1 cellular context compared by ENCODE assay signal in the genomic region with DNA sequence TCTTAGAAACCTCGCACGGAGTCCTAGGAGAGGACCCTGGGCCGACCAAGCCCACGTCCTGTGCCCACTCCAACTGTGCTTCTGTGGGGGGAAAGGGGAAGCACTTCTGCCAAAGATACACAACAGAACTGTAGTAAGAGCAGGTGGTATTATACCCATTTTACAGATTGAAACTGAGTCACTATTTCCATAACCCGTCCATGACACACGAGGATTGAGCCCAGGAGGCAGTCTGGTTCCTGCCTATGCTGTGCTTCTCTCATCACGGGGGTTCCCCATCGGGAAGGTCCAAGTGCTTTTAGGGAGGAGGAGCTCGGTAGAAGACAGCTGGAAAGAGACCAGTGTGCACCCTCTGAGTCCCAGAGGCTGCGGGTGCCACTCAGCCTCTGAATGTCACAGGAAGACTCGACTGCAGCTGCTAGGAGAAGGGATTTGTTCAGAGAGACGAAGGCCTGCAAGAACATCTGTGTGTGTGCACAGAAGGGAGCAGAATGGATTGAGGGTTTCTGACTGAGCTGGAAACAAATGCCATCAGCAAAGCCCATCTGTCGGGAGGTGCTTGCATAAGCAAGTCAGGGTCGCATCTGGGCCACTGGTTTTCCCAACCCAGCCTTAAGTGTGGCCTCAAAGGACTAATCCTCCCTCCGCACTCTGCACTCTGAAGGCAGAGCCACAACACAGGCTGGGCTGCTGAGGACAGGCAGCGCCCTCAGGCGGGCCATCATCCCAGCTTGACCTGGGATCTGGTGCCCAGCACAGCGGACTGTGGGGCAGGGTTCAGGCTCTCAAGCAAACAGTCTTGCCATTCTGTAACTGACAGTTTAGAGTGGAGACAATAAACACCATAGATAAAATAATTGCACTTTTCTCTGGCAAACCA.
TF ChIP-seq lines count a peak whose summit lies in the region.

No MANE protein-coding gene starts in this region.

TF ChIP-seq in HepG2, 621 proteins besides CTCF, POLR2A, EP300 and RAD21 (continued from another document and continues in another):
- peak; percentile 72; the same call in 1 of the 2 replicates for TF ChIP-seq ZNF788 (CRISPR knock-in tag; IDR thresholded peaks at IDR 0.05; ENCODE audit: borderline replicate concordance)
- no peak; the same call in 1 of the 2 replicates for TF ChIP-seq ZBTB7B (CRISPR knock-in tag; IDR thresholded peaks at IDR 0.05)
- no peak for TF ChIP-seq PRPF4 (IDR thresholded peaks at IDR 0.05; ENCODE audit: low read depth, low read length, poor library complexity, severe bottlenecking)
- TF ChIP-seq, protein P1, sequence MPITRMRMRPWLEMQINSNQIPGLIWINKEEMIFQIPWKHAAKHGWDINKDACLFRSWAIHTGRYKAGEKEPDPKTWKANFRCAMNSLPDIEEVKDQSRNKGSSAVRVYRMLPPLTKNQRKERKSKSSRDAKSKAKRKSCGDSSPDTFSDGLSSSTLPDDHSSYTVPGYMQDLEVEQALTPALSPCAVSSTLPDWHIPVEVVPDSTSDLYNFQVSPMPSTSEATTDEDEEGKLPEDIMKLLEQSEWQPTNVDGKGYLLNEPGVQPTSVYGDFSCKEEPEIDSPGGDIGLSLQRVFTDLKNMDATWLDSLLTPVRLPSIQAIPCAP (CRISPR knock-in tag; IDR thresholded peaks at IDR 0.05; ENCODE audit: low read depth) = no peak
- no peak for TF ChIP-seq SALL2 (CRISPR knock-in tag; IDR thresholded peaks at IDR 0.05)
- TF ChIP-seq LCORL (IDR thresholded peaks at IDR 0.05) = no peak
- TF ChIP-seq LCORL (CRISPR knock-in tag; IDR thresholded peaks at IDR 0.05) = peak; percentile 69; the same call in 1 of the 2 replicates
- TF ChIP-seq RARA (CRISPR knock-in tag; IDR thresholded peaks at IDR 0.05) = peak; percentile 48
- TF ChIP-seq ZFP90 (CRISPR knock-in tag; IDR thresholded peaks at IDR 0.05; ENCODE audit: borderline replicate concordance) = peak; percentile 8; the same call in 1 of the 2 replicates
- TF ChIP-seq EZH2 (conservative IDR thresholded peaks at IDR 0.05; ENCODE audit: low read depth, low read length) = no peak
- TF ChIP-seq, protein P2, sequence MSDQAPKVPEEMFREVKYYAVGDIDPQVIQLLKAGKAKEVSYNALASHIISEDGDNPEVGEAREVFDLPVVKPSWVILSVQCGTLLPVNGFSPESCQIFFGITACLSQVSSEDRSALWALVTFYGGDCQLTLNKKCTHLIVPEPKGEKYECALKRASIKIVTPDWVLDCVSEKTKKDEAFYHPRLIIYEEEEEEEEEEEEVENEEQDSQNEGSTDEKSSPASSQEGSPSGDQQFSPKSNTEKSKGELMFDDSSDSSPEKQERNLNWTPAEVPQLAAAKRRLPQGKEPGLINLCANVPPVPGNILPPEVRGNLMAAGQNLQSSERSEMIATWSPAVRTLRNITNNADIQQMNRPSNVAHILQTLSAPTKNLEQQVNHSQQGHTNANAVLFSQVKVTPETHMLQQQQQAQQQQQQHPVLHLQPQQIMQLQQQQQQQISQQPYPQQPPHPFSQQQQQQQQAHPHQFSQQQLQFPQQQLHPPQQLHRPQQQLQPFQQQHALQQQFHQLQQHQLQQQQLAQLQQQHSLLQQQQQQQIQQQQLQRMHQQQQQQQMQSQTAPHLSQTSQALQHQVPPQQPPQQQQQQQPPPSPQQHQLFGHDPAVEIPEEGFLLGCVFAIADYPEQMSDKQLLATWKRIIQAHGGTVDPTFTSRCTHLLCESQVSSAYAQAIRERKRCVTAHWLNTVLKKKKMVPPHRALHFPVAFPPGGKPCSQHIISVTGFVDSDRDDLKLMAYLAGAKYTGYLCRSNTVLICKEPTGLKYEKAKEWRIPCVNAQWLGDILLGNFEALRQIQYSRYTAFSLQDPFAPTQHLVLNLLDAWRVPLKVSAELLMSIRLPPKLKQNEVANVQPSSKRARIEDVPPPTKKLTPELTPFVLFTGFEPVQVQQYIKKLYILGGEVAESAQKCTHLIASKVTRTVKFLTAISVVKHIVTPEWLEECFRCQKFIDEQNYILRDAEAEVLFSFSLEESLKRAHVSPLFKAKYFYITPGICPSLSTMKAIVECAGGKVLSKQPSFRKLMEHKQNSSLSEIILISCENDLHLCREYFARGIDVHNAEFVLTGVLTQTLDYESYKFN (CRISPR knock-in tag; conservative IDR thresholded peaks at IDR 0.05) = peak; percentile 53; the same call in 1 of the 2 replicates
- 0 out of 2 replicates have a peak, but pooled peaks have one; percentile 26 for TF ChIP-seq MEIS2 (CRISPR knock-in tag; IDR thresholded peaks at IDR 0.05)
- no peak for TF ChIP-seq DNMT3B (CRISPR knock-in tag; conservative IDR thresholded peaks at IDR 0.05)
- TF ChIP-seq, protein P3, sequence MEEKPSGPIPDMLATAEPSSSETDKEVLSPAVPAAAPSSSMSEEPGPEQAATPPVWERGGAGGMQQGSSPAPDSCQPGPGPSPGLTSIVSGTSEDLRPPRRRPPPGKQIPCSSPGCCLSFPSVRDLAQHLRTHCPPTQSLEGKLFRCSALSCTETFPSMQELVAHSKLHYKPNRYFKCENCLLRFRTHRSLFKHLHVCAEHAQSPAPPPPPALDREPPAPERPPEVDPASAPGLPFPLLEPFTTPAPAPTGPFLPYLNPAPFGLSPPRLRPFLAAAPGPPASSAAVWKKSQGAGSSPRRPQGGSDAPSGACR (CRISPR knock-in tag; IDR thresholded peaks at IDR 0.05) = peak; percentile 58; the same call in 1 of the 2 replicates
- no peak for TF ChIP-seq CBX1 (IDR thresholded peaks at IDR 0.05; ENCODE audit: low read depth)
- TF ChIP-seq PPARG (CRISPR knock-in tag; conservative IDR thresholded peaks at IDR 0.05) = peak; percentile 78
- 0 out of 2 replicates have a peak, but pooled peaks have one; percentile 38 for TF ChIP-seq FOXK1 (CRISPR knock-in tag; IDR thresholded peaks at IDR 0.05; ENCODE audit: borderline replicate concordance, low read depth)
- peak; percentile 60; the same call in 1 of the 2 replicates for TF ChIP-seq HDAC2 (CRISPR knock-in tag; IDR thresholded peaks at IDR 0.05)
- TF ChIP-seq, protein P4, sequence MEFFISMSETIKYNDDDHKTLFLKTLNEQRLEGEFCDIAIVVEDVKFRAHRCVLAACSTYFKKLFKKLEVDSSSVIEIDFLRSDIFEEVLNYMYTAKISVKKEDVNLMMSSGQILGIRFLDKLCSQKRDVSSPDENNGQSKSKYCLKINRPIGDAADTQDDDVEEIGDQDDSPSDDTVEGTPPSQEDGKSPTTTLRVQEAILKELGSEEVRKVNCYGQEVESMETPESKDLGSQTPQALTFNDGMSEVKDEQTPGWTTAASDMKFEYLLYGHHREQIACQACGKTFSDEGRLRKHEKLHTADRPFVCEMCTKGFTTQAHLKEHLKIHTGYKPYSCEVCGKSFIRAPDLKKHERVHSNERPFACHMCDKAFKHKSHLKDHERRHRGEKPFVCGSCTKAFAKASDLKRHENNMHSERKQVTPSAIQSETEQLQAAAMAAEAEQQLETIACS (CRISPR knock-in tag; IDR thresholded peaks at IDR 0.05) = no peak
- no peak for TF ChIP-seq ZNF44 (CRISPR knock-in tag; IDR thresholded peaks at IDR 0.05)
- no peak for TF ChIP-seq MAFK (conservative IDR thresholded peaks at IDR 0.05 in 1 of 2, IDR thresholded peaks at IDR 0.05 in 1 of 2; ENCODE audit: low read length in 2 of 2)
- no peak for TF ChIP-seq TCF7L2 (IDR thresholded peaks at IDR 0.05; ENCODE audit: low read depth, low read length)
- no peak for TF ChIP-seq SP2 (CRISPR knock-in tag; IDR thresholded peaks at IDR 0.05)
- TF ChIP-seq, protein P5, sequence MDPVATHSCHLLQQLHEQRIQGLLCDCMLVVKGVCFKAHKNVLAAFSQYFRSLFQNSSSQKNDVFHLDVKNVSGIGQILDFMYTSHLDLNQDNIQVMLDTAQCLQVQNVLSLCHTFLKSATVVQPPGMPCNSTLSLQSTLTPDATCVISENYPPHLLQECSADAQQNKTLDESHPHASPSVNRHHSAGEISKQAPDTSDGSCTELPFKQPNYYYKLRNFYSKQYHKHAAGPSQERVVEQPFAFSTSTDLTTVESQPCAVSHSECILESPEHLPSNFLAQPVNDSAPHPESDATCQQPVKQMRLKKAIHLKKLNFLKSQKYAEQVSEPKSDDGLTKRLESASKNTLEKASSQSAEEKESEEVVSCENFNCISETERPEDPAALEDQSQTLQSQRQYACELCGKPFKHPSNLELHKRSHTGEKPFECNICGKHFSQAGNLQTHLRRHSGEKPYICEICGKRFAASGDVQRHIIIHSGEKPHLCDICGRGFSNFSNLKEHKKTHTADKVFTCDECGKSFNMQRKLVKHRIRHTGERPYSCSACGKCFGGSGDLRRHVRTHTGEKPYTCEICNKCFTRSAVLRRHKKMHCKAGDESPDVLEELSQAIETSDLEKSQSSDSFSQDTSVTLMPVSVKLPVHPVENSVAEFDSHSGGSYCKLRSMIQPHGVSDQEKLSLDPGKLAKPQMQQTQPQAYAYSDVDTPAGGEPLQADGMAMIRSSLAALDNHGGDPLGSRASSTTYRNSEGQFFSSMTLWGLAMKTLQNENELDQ (CRISPR knock-in tag; IDR thresholded peaks at IDR 0.05; ENCODE audit: borderline replicate concordance) = no peak
- no peak for TF ChIP-seq NAIF1 (CRISPR knock-in tag; IDR thresholded peaks at IDR 0.05; ENCODE audit: borderline replicate concordance)
- TF ChIP-seq TEAD3 (CRISPR knock-in tag; optimal IDR thresholded peaks at IDR 0.05; ENCODE audit: borderline replicate concordance) = peak; percentile 39
- no peak for TF ChIP-seq SMARCE1 (IDR thresholded peaks at IDR 0.05; ENCODE audit: borderline replicate concordance)
- no peak for TF ChIP-seq ZNF337 (CRISPR knock-in tag; IDR thresholded peaks at IDR 0.05; ENCODE audit: borderline replicate concordance, low read depth)
- TF ChIP-seq FOSL2 (CRISPR knock-in tag; IDR thresholded peaks at IDR 0.05) = peak; percentile 17; the same call in 1 of the 2 replicates
- no peak for TF ChIP-seq ASH2L (IDR thresholded peaks at IDR 0.05; ENCODE audit: insufficient read length, low read depth, low read length)
- TF ChIP-seq ATRX (CRISPR knock-in tag; IDR thresholded peaks at IDR 0.05; ENCODE audit: borderline replicate concordance) = no peak
- TF ChIP-seq ZBTB38 (CRISPR knock-in tag; IDR thresholded peaks at IDR 0.05) = peak; percentile 91
- TF ChIP-seq ARNT (IDR thresholded peaks at IDR 0.05) = no peak
- TF ChIP-seq, protein P6, sequence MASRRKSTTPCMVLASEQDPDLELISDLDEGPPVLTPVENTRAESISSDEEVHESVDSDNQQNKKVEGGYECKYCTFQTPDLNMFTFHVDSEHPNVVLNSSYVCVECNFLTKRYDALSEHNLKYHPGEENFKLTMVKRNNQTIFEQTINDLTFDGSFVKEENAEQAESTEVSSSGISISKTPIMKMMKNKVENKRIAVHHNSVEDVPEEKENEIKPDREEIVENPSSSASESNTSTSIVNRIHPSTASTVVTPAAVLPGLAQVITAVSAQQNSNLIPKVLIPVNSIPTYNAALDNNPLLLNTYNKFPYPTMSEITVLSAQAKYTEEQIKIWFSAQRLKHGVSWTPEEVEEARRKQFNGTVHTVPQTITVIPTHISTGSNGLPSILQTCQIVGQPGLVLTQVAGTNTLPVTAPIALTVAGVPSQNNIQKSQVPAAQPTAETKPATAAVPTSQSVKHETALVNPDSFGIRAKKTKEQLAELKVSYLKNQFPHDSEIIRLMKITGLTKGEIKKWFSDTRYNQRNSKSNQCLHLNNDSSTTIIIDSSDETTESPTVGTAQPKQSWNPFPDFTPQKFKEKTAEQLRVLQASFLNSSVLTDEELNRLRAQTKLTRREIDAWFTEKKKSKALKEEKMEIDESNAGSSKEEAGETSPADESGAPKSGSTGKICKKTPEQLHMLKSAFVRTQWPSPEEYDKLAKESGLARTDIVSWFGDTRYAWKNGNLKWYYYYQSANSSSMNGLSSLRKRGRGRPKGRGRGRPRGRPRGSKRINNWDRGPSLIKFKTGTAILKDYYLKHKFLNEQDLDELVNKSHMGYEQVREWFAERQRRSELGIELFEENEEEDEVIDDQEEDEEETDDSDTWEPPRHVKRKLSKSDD (CRISPR knock-in tag; IDR thresholded peaks at IDR 0.05; ENCODE audit: low read depth) = no peak
- TF ChIP-seq ELF3 (CRISPR knock-in tag; IDR thresholded peaks at IDR 0.05) = 0 out of 2 replicates have a peak, but pooled peaks have one; percentile 11
- TF ChIP-seq, protein P7, sequence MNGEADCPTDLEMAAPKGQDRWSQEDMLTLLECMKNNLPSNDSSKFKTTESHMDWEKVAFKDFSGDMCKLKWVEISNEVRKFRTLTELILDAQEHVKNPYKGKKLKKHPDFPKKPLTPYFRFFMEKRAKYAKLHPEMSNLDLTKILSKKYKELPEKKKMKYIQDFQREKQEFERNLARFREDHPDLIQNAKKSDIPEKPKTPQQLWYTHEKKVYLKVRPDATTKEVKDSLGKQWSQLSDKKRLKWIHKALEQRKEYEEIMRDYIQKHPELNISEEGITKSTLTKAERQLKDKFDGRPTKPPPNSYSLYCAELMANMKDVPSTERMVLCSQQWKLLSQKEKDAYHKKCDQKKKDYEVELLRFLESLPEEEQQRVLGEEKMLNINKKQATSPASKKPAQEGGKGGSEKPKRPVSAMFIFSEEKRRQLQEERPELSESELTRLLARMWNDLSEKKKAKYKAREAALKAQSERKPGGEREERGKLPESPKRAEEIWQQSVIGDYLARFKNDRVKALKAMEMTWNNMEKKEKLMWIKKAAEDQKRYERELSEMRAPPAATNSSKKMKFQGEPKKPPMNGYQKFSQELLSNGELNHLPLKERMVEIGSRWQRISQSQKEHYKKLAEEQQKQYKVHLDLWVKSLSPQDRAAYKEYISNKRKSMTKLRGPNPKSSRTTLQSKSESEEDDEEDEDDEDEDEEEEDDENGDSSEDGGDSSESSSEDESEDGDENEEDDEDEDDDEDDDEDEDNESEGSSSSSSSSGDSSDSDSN (CRISPR knock-in tag; IDR thresholded peaks at IDR 0.05) = peak; percentile 67
- TF ChIP-seq ZSCAN29 (CRISPR knock-in tag; conservative IDR thresholded peaks at IDR 0.05) = no peak
- TF ChIP-seq, protein P8, sequence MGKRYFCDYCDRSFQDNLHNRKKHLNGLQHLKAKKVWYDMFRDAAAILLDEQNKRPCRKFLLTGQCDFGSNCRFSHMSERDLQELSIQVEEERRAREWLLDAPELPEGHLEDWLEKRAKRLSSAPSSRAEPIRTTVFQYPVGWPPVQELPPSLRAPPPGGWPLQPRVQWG (CRISPR knock-in tag; IDR thresholded peaks at IDR 0.05; ENCODE audit: borderline replicate concordance, low read depth) = no peak
